In the genomic region with DNA sequence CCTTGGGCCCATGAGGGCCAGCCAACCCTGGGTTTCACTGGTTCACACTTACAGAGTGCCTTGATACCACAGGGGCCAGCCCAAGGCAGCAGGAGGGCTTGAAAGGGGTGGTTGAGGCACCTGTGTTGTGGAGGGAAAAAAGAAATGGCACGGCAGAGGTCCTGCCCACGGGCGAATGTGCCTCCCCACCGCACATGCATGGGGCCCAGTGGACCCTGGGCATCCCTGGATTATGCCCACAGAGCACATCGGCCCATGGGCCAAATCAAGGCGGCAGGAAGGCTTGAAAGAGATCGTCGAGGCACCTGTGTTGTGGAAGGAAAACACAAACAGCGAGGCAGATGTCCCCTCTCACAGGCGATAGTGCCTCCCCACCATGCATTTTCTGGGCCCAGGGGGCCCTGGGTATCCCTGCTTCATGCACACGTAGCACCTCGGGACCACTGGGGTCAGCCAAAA, we compare ENCODE assay signal across 13 cellular contexts.
A peak's percentile ranks its signal among the peaks of the same experiment; 100 is the strongest.
DNase-seq lines count a peak whose midpoint lies in the region; ATAC-seq, FAIRE-seq and TF ChIP-seq lines count a peak whose summit lies in the region.
"Had no signal": no experiment of that assay in that cellular context is flagged by ENCODE, and none has a peak within 500 bp of the region (broad histone marks: within the 10 kb centered on the region; RNA-seq: fewer than 3 reads in every experiment).

No MANE protein-coding gene starts in this region.

- no peaks in the 10 kb centered on the region for H3K27me3 Mint-ChIP-seq in Calu3 (ENCODE audit: unreplicated experiment)
- H3K27me3 Mint-ChIP-seq: stimulated activated naive CD8-positive, alpha-beta T cell treated with anti-CD3 and anti-CD28 coated beads, Interleukin-15, Interleukin-2, amounts not matched to agents 100 ng/mL and 50 ng/mL, for 24 hours had no signal

- H3K36me3 ChIP-seq in BE2C, result no peaks in the 10 kb centered on the region
- no peaks in the 10 kb centered on the region for H3K36me3 ChIP-seq in pancreas
- no peaks in the 10 kb centered on the region for H3K36me3 ChIP-seq in MG63

- no peak overlapping the region for H3K4me3 Mint-ChIP-seq in Calu3 (ENCODE audit: low read depth, unreplicated experiment)
- H3K4me3 Mint-ChIP-seq: stimulated activated naive CD8-positive, alpha-beta T cell treated with anti-CD3 and anti-CD28 coated beads, Interleukin-15, Interleukin-2, amounts not matched to agents 100 ng/mL and 50 ng/mL, for 24 hours had no signal

- no peak for ATAC-seq in pancreas

- intact Hi-C loops in head of caudate nucleus (cut with DNase I) (no loop called here), pancreas (cut with DNase I) (no loop called here), Calu3 (cut with micrococcal nuclease; ENCODE audit: unreplicated experiment) (no loop called here)

- H3K4me1 Mint-ChIP-seq in Calu3 (ENCODE audit: low read depth, unreplicated experiment), result no peaks in the 10 kb centered on the region

- no TSS peak for BruUV-seq in Calu3 (replicated peaks; lab: Mats Ljungman, UMichigan)

- in situ Hi-C loops in GM13976 (cut with MboI; ENCODE audit: low sequenced_read_pairs, unreplicated experiment), result no loop called here

- no peaks in the 10 kb centered on the region for H3K27me3 ChIP-seq in BE2C
- H3K27me3 ChIP-seq in pancreas, result no peaks in the 10 kb centered on the region
- no peaks in the 10 kb centered on the region for H3K27me3 ChIP-seq in MG63

- 55% methylated on average over 12 of the region's 12 CpGs for WGBS in pancreas, 2 donors

- H3K4me3 ChIP-seq in BE2C (ENCODE audit: low read depth, low read length) (no peak overlapping the region), pancreas (no peak overlapping the region), MG63 (no peak overlapping the region)

- peak; percentile 0 for DNase-seq in BE2C
- DNase-seq in GM13976 (ENCODE audit: low spot score), result peak; percentile 9
- peak in 29 of 42 donors; percentile 0 to 33 (median 4) for DNase-seq in head of caudate nucleus
- peak in 4 of 6 donors; percentile 3 to 31 (median 4) for DNase-seq in pancreas
- no peak for DNase-seq in amygdala (lab: John Stamatoyannopoulos, UW)
- no peak for DNase-seq in MG63
- no peak for DNase-seq in Calu3
- DNase-seq in GM12891 (ENCODE audit: insufficient read length, low spot score), result no peak
- DNase-seq: dermis blood vessel endothelial cell, NCI-H2029 treated with DMSO at 0.1 percent for 48 hours had no signal

- no peaks in the 10 kb centered on the region for H3K36me3 Mint-ChIP-seq in Calu3 (ENCODE audit: insufficient read depth, unreplicated experiment)

- no peak for FAIRE-seq in pancreas (lab: Jason Lieb, UNC)
- no peak for FAIRE-seq in GM12891 (lab: Jason Lieb, UNC)
- FAIRE-seq: H54 had no signal

- TF ChIP-seq POLR2A in GM12891 (IDR thresholded peaks at IDR 0.05; ENCODE audit: low read depth, low read length), result no peak

- TF ChIP-seq CTCF in BE2C (IDR thresholded peaks at IDR 0.05; ENCODE audit: low read depth, low read length), result no peak
- no peak for TF ChIP-seq CTCF in GM13976 (IDR thresholded peaks at IDR 0.05; ENCODE audit: borderline replicate concordance, control extremely low read depth, extremely low read depth, insufficient read depth, missing control alignments)
- no peak for TF ChIP-seq CTCF in pancreas (IDR thresholded peaks at IDR 0.05)
- no peak for TF ChIP-seq CTCF in Calu3 (IDR thresholded peaks at IDR 0.05; ENCODE audit: unreplicated experiment)

- H3K9me3 Mint-ChIP-seq in Calu3 (ENCODE audit: low read depth, unreplicated experiment), result peaks cover 16% of the 10 kb centered on the region

- no peak overlapping the region for H3K27ac ChIP-seq in pancreas
- H3K27ac ChIP-seq: RWPE1 had no signal

- H3K9me3 ChIP-seq in BE2C (no peaks in the 10 kb centered on the region; the same call in 1 of the 2 replicates), pancreas (no peaks in the 10 kb centered on the region), MG63 (no peaks in the 10 kb centered on the region)

- H3K27ac Mint-ChIP-seq in Calu3 (ENCODE audit: unreplicated experiment), result no peak overlapping the region
- H3K27ac Mint-ChIP-seq: stimulated activated naive CD8-positive, alpha-beta T cell treated with anti-CD3 and anti-CD28 coated beads, Interleukin-15, Interleukin-2, amounts not matched to agents 100 ng/mL and 50 ng/mL, for 24 hours had no signal

- H3K4me1 ChIP-seq in BE2C (no peaks in the 10 kb centered on the region), pancreas (no peaks in the 10 kb centered on the region)

- CTCF ChIA-PET in Calu3 (lab: Charles Lee), result no interaction called here

TF ChIP-seq in GM12891, 5 proteins besides CTCF, POLR2A, EP300 and RAD21:
- TF ChIP-seq POLR2AphosphoS5 (IDR thresholded peaks at IDR 0.05; ENCODE audit: low read depth, low read length) (no peak), POU2F2 (IDR thresholded peaks at IDR 0.05; ENCODE audit: low read depth, low read length) (no peak), PAX5 (IDR thresholded peaks at IDR 0.05; ENCODE audit: insufficient read depth, low read length, severe bottlenecking) (no peak), TAF1 (IDR thresholded peaks at IDR 0.05; ENCODE audit: low read depth, low read length) (no peak), SPI1 (IDR thresholded peaks at IDR 0.05; ENCODE audit: low read depth, low read length) (no peak)

Comparison
In these comparisons a context has a peak if more than half of its experiments do, and no peak if none do; other contexts are left out.
1. DNase-seq: peak in BE2C (single experiment), GM13976 (single experiment), head of caudate nucleus (29 of 42) and pancreas (4 of 6); none in amygdala (0 of 56), MG63 (single experiment), Calu3 (single experiment) and GM12891 (single experiment).